In genomic region chr13:35524192-35524591, GRCh38 we compare ENCODE assay signal across 23 cellular contexts. TPM values are rescaled to one million over a fixed set of nuclear protein-coding genes. Genes with fewer than 3 reads are reported as not detected.
"Had no signal": no experiment of that assay in that cellular context is flagged by ENCODE, and none has a peak within 500 bp of the region (broad histone marks: within the 10 kb centered on the region; RNA-seq: fewer than 3 reads in every experiment).

No MANE protein-coding gene starts in this region.

- DNase-seq: colonic mucosa; dermis blood vessel endothelial cell; esophagus squamous epithelium; glutamatergic neuron; kidney; left colon; mammary epithelial cell; naive thymus-derived CD4-positive, alpha-beta T cell; nephron progenitor cell; small intestine; stimulated activated CD4-positive, alpha-beta T cell treated with anti-CD3 and anti-CD28 coated beads, Interleukin-12 subunit alpha, Interleukin-12 subunit beta, amount 100 ng/mL, for 4 hours; stimulated activated naive CD4-positive, alpha-beta T cell; stomach; substantia nigra; transverse colon had no signal

- H3K36me3 ChIP-seq: colonic mucosa, esophagus squamous epithelium, gastroesophageal sphincter, prostate gland, stomach, thoracic aorta, transverse colon had no signal

- H3K79me2 ChIP-seq: hepatocyte, parathyroid adenoma had no signal

- H3K27ac Mint-ChIP-seq: naive thymus-derived CD4-positive, alpha-beta T cell; nephron progenitor cell had no signal

- ATAC-seq: gastroesophageal sphincter; naive thymus-derived CD4-positive, alpha-beta T cell had no signal

- H3K4me2 ChIP-seq: hepatocyte had no signal

- H3K9me3 ChIP-seq: colonic mucosa, esophagus squamous epithelium, gastroesophageal sphincter, prostate gland, stomach, thoracic aorta, transverse colon had no signal

- H3K9ac ChIP-seq: parathyroid adenoma had no signal

- H2AFZ ChIP-seq: hepatocyte, parathyroid adenoma had no signal

- H3K27me3 Mint-ChIP-seq: naive thymus-derived CD4-positive, alpha-beta T cell had no signal

- H3K27me3 ChIP-seq: colonic mucosa, esophagus squamous epithelium, gastroesophageal sphincter, hepatocyte, stomach, transverse colon had no signal

- H3K4me1 ChIP-seq: colonic mucosa, esophagus squamous epithelium, gastroesophageal sphincter, parathyroid adenoma, prostate gland, stomach, transverse colon had no signal

- H3K4me3 ChIP-seq: colonic mucosa, esophagus squamous epithelium, gastroesophageal sphincter, hepatocyte, prostate gland, stomach, thoracic aorta, transverse colon had no signal

- H3K4me3 Mint-ChIP-seq: naive thymus-derived CD4-positive, alpha-beta T cell; nephron progenitor cell had no signal

- H3K4me1 Mint-ChIP-seq: naive thymus-derived CD4-positive, alpha-beta T cell; nephron progenitor cell had no signal

- H3K27ac ChIP-seq: colonic mucosa, esophagus squamous epithelium, gastroesophageal sphincter, hepatocyte, parathyroid adenoma, prostate gland, stomach, thoracic aorta, transverse colon had no signal

RNA-seq across cellular contexts. Expression of gene MAB21L1, which starts 47.7 kb away (rescaled TPM):
- total RNA-seq: epithelial cell of proximal tubule; mononuclear cell; naive thymus-derived CD4-positive, alpha-beta T cell; renal cortical epithelial cell had no signal
- polyA plus RNA-seq: naive thymus-derived CD4-positive, alpha-beta T cell had no signal
